In the genomic region with DNA sequence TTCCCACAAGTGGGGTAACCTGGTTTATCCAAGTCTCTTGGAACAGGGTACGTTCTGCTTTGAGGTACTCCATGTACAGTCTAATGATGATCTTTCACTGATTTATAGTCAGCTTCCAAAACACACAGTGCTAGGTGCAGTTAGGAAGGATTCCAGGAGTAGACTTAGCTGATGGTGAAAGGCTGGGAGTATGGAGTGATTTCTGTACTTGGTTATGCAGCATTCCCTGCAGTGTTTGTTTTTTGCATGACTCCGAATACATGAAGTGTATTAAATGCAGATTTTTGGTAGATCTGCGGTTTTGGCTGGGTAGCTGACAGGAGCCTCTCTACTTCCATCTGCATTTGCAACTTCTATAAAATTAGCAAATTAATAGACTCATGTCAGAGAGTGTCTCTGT, we compare ENCODE assay signal across 1 cellular context.
TF ChIP-seq lines count a peak whose summit lies in the region.

No MANE protein-coding gene starts in this region.

TF ChIP-seq in K562, 482 proteins besides CTCF, POLR2A, EP300 and RAD21:
- TF ChIP-seq ELF4 (CRISPR knock-in tag; IDR thresholded peaks at IDR 0.05) (0 out of 2 replicates have a peak, but pooled peaks have one; percentile 14), ZNF140 (CRISPR knock-in tag; IDR thresholded peaks at IDR 0.05) (no peak), ZNF224 (CRISPR knock-in tag; IDR thresholded peaks at IDR 0.05) (no peak), ZNF584 (CRISPR knock-in tag; IDR thresholded peaks at IDR 0.05; ENCODE audit: low read depth) (no peak), RCOR1 (IDR thresholded peaks at IDR 0.05; ENCODE audit: borderline replicate concordance in 1 of 2, low read depth in 2 of 2, low read length in 2 of 2) (no peak), TEAD1 (CRISPR knock-in tag; IDR thresholded peaks at IDR 0.05) (0 out of 4 replicates have a peak, but pooled peaks of 1 of the 2 experiments have one; percentile 35), HIVEP1 (CRISPR knock-in tag; IDR thresholded peaks at IDR 0.05) (no peak), FOXA1 (IDR thresholded peaks at IDR 0.05; ENCODE audit: borderline replicate concordance) (no peak), ZNF766 (CRISPR knock-in tag; conservative IDR thresholded peaks at IDR 0.05) (no peak), HOXB6 (CRISPR knock-in tag; IDR thresholded peaks at IDR 0.05; ENCODE audit: borderline replicate concordance) (no peak), NEUROD1 (IDR thresholded peaks at IDR 0.05; ENCODE audit: borderline replicate concordance, low read depth, low read length, partially characterized antibody) (no peak), TSHZ1 (CRISPR knock-in tag; IDR thresholded peaks at IDR 0.05) (no peak), NFATC3 (IDR thresholded peaks at IDR 0.05) (no peak), DPF2 (IDR thresholded peaks at IDR 0.05) (no peak), SMAD3 (CRISPR knock-in tag; conservative IDR thresholded peaks at IDR 0.05) (peak; percentile 41; the same call in 1 of the 2 replicates), POLR2AphosphoS2 (IDR thresholded peaks at IDR 0.05; ENCODE audit: low read length) (0 out of 2 replicates have a peak, but pooled peaks have one; percentile 9), ZC3H4 (CRISPR knock-in tag; IDR thresholded peaks at IDR 0.05; ENCODE audit: borderline replicate concordance) (no peak), XRCC4 (IDR thresholded peaks at IDR 0.05; ENCODE audit: extremely low read depth, insufficient read depth, insufficient read length) (no peak), ATF7 (IDR thresholded peaks at IDR 0.05) (no peak), SMARCA5 (IDR thresholded peaks at IDR 0.05) (no peak), ZNF354B (CRISPR knock-in tag; IDR thresholded peaks at IDR 0.05) (no peak), PHF8 (IDR thresholded peaks at IDR 0.05; ENCODE audit: borderline replicate concordance, low read length) (no peak), ZNF518B (CRISPR knock-in tag; IDR thresholded peaks at IDR 0.05) (no peak), SUPT5H (IDR thresholded peaks at IDR 0.05) (peak; percentile 31; the same call in 1 of the 2 replicates), FOXP1 (CRISPR knock-in tag; IDR thresholded peaks at IDR 0.05) (no peak), ATF4 (CRISPR knock-in tag; IDR thresholded peaks at IDR 0.05) (no peak), NCOA6 (IDR thresholded peaks at IDR 0.05) (no peak), ARHGAP35 (IDR thresholded peaks at IDR 0.05; ENCODE audit: partially characterized antibody) (no peak)
- TF ChIP-seq, protein P1, sequence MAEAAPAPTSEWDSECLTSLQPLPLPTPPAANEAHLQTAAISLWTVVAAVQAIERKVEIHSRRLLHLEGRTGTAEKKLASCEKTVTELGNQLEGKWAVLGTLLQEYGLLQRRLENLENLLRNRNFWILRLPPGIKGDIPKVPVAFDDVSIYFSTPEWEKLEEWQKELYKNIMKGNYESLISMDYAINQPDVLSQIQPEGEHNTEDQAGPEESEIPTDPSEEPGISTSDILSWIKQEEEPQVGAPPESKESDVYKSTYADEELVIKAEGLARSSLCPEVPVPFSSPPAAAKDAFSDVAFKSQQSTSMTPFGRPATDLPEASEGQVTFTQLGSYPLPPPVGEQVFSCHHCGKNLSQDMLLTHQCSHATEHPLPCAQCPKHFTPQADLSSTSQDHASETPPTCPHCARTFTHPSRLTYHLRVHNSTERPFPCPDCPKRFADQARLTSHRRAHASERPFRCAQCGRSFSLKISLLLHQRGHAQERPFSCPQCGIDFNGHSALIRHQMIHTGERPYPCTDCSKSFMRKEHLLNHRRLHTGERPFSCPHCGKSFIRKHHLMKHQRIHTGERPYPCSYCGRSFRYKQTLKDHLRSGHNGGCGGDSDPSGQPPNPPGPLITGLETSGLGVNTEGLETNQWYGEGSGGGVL (CRISPR knock-in tag; IDR thresholded peaks at IDR 0.05), result no peak
- TF ChIP-seq, protein P2, sequence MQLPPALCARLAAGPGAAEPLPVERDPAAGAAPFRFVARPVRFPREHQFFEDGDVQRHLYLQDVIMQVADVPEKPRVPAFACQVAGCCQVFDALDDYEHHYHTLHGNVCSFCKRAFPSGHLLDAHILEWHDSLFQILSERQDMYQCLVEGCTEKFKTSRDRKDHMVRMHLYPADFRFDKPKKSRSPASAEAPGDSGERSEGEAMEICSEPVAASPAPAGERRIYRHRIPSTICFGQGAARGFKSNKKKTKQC (CRISPR knock-in tag; IDR thresholded peaks at IDR 0.05), result no peak
- TF ChIP-seq, protein P3, sequence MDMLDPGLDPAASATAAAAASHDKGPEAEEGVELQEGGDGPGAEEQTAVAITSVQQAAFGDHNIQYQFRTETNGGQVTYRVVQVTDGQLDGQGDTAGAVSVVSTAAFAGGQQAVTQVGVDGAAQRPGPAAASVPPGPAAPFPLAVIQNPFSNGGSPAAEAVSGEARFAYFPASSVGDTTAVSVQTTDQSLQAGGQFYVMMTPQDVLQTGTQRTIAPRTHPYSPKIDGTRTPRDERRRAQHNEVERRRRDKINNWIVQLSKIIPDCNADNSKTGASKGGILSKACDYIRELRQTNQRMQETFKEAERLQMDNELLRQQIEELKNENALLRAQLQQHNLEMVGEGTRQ (CRISPR knock-in tag; IDR thresholded peaks at IDR 0.05), result no peak
TF ChIP-seq in K562: peak in this region for 5.
